In genomic region chr14:22549981-22550670, GRCh38 we compare ENCODE assay signal across 7 cellular contexts. TPM values are rescaled to one million over a fixed set of nuclear protein-coding genes. Genes with fewer than 3 reads are reported as not detected.
DNase-seq lines count a peak whose midpoint lies in the region; ATAC-seq and TF ChIP-seq lines count a peak whose summit lies in the region.

No MANE protein-coding gene starts in this region.

- H2AFZ ChIP-seq in hepatocyte: no peak overlapping the region

- peak; percentile 55 for DNase-seq in activated CD4-positive, alpha-beta T cell treated with anti-CD3 and anti-CD28 coated beads for 1 hour
- no peak for DNase-seq in hepatocyte (ENCODE audit: low spot score)
- no peak for DNase-seq in NCI-H1092 treated with DMSO at 0.1 percent for 48 hours (lab: John Stamatoyannopoulos, UW)
- no peak for DNase-seq in D341Med (ENCODE audit: low spot score)

- no peaks in the 10 kb centered on the region for H3K27me3 ChIP-seq in hepatocyte

- ATAC-seq in GM19328 (IDR thresholded peaks at IDR 0.05; ENCODE audit: unreplicated experiment) (peak; percentile 58), HG03342 (IDR thresholded peaks at IDR 0.05; ENCODE audit: unreplicated experiment) (peak; percentile 49)

- no peaks in the 10 kb centered on the region for H3K79me2 ChIP-seq in hepatocyte

- H3K4me2 ChIP-seq in hepatocyte: no peak overlapping the region

- H3K4me3 ChIP-seq in hepatocyte: no peak overlapping the region
- no peak overlapping the region for H3K4me3 ChIP-seq in urinary bladder (ENCODE audit: low read depth, low read length)

- no peaks in the 10 kb centered on the region for H3K9me2 ChIP-seq in hepatocyte (replicated peaks; ENCODE audit: insufficient read depth)

- H3K9me3 ChIP-seq in hepatocyte (ENCODE audit: low read depth): no peaks in the 10 kb centered on the region

- peaks cover 37% of the 10 kb centered on the region for H3K4me1 ChIP-seq in hepatocyte (ENCODE audit: insufficient read depth)
- H3K4me1 ChIP-seq in urinary bladder (ENCODE audit: insufficient read depth): no peaks in the 10 kb centered on the region

- H3K27ac ChIP-seq in hepatocyte: peak overlapping the region; percentile 17
- peak overlapping the region; percentile 12 for H3K27ac ChIP-seq in urinary bladder (ENCODE audit: low read depth)

- TF ChIP-seq CTCF in hepatocyte (IDR thresholded peaks at IDR 0.05; ENCODE audit: poor library complexity): no peak

- H3K36me3 ChIP-seq in hepatocyte (replicated peaks; ENCODE audit: insufficient read depth, low read depth) (no peaks in the 10 kb centered on the region), urinary bladder (ENCODE audit: insufficient read depth) (no peaks in the 10 kb centered on the region)

- WGBS in hepatocyte (ENCODE audit: low lambda C conversion rate, missing lambda C conversion rate): 65% methylated on average over 11 of the region's 11 CpGs
- WGBS in urinary bladder: 61% methylated on average over 11 of the region's 11 CpGs

- no peaks in the 10 kb centered on the region for H4K20me1 ChIP-seq in hepatocyte (ENCODE audit: insufficient read depth, poor library complexity, severe bottlenecking)

RNA-seq across cellular contexts. Expression of gene DAD1, which starts 38.9 kb away (rescaled TPM):
- total RNA-seq in hepatocyte (327 and 358 TPM in 2 replicates), urinary bladder (214 TPM)
- polyA plus RNA-seq in hepatocyte (441 and 463 TPM in 2 replicates), urinary bladder (222 TPM)

RNA-seq across cellular contexts. Expression of gene ABHD4, which starts 48.0 kb away (rescaled TPM):
- 30.7 and 33.9 TPM in 2 replicates for total RNA-seq in hepatocyte
- polyA plus RNA-seq in hepatocyte: 43.3 and 49.8 TPM in 2 replicates
- 13.1 TPM for total RNA-seq in urinary bladder
- polyA plus RNA-seq in urinary bladder: 30.5 TPM
